In the genomic region with DNA sequence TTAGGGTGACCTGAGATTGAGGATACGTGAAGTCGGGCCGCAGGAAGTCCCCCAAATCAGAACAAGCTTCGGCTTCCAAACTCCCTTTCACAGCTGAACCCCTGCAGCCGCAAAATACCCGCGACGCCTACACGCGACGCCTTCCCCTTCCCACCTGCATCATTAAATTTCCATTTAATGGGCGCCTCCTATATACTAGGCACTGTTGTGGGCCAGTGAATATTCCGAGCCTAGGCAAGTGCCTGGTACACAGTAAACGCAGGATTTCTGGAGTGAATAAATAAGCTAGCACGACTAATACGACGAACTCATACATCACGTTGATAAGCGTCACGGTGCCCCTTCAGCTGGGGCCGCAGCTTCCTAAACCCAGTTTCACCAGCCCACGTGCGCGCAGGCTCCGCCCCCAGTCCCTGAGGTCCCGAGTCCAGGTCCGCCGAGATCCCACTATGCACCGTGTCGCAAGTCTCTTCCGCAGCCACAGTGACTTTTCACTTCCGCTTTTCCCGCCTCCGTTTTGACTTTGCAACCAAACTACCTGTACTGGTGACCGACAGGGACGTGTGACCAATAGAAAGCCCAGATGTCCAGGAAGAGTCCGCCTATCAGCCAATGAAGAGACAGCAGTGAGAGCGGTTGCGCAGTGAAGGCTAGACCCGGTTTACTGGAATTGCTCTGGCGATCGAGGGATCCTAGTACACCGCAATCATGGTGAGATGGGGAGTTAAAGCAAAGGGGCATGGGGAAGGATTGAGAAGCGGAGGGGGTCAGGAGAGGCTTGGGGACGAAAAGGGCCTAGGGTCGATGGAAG, we compare ENCODE assay signal across 8 cellular contexts. TPM values are rescaled to one million over a fixed set of nuclear protein-coding genes. Genes with fewer than 3 reads are reported as not detected.
A peak's percentile ranks its signal among the peaks of the same experiment; 100 is the strongest.
DNase-seq lines count a peak whose midpoint lies in the region; ATAC-seq and TF ChIP-seq lines count a peak whose summit lies in the region.

A gene (plus strand): TSS at position 623 of the 811 bp plus-strand sequence. CDS start 86 bp downstream, at position 709.

- peak within 1 kb of the TSS; percentile 85 for H3K4me3 ChIP-seq in AG09309 (ENCODE audit: control insufficient read depth, low read depth, low read length)
- H3K4me3 ChIP-seq in cardiac fibroblast (replicated peaks in 1 of 2; ENCODE audit: low read depth in 2 of 2, low read length in 2 of 2), result peak within 1 kb of the TSS; percentile 93 to 99

- H3K27me3 Mint-ChIP-seq in activated B cell treated with CpG ODN at 0.5 μM for 24 hours, result peaks cover 25% of the 10 kb centered on the region
- peaks cover 28 to 39% (median 36%) of the 10 kb centered on the region in 3 donors for H3K27me3 Mint-ChIP-seq in immature natural killer cell (ENCODE audit: low read depth in 3 of 3)

- intact Hi-C loops in activated B cell treated with CpG ODN at 0.5 μM for 24 hours (cut with micrococcal nuclease), result loop anchor here (1.0 to 5.0 kb wide), 11 partner anchors 22 to 709 kb away; a partner anchor contains a TSS

- POLR2A ChIA-PET in activated B cell treated with CpG ODN at 0.5 μM for 24 hours (lab: Charles Lee), result interaction anchor here (0.6 to 3.0 kb wide), 22 partner anchors 8 to 1219 kb away, joined by 3 to 27 read pairs (median 5); a partner anchor contains a TSS

- H3K36me3 Mint-ChIP-seq in activated B cell treated with CpG ODN at 0.5 μM for 24 hours (ENCODE audit: low read depth), result peaks cover 36% of the 10 kb centered on the region
- peaks cover 4 to 15% (median 7%) of the 10 kb centered on the region in 3 donors for H3K36me3 Mint-ChIP-seq in immature natural killer cell

- TF ChIP-seq CTCF in AG09309 (IDR thresholded peaks at IDR 0.05; ENCODE audit: control insufficient read depth, insufficient read depth, low read depth, low read length, missing control alignments) (no peak), activated B cell treated with CpG ODN at 0.5 μM for 24 hours (IDR thresholded peaks at IDR 0.05) (no peak), cardiac fibroblast (IDR thresholded peaks at IDR 0.05; ENCODE audit: low read depth, low read length) (no peak)

- peak within 1 kb of the TSS; percentile 98 for H3K4me3 Mint-ChIP-seq in activated B cell treated with CpG ODN at 0.5 μM for 24 hours
- peak within 1 kb of the TSS; percentile 97 to 100 (median 98) for H3K4me3 Mint-ChIP-seq in immature natural killer cell

- DNase-seq in AG09309 (ENCODE audit: low read depth) (peak; percentile 99), NCI-H345 (lab: John Stamatoyannopoulos, UW) (peak; percentile 99), activated B cell treated with CpG ODN at 0.5 μM for 24 hours (peak; percentile 87), cardiac fibroblast (ENCODE audit: low read depth in 2 of 2) (peak; percentile 100), immature natural killer cell (peak; percentile 94 to 96 (median 95)), smooth muscle cell of the brain vasculature (ENCODE audit: low read depth, low spot score) (peak; percentile 95)

- CTCF ChIA-PET in activated B cell treated with CpG ODN at 0.5 μM for 24 hours (lab: Charles Lee), result interaction anchor here (0.7 to 1.4 kb wide), 6 partner anchors 17 to 194 kb away, joined by 3 to 11 read pairs (median 3); a partner anchor contains a TSS

- peak within 1 kb of the TSS; percentile 93 for H3K27ac Mint-ChIP-seq in activated B cell treated with CpG ODN at 0.5 μM for 24 hours
- H3K27ac Mint-ChIP-seq in immature natural killer cell, result peak within 1 kb of the TSS; percentile 89 to 99 (median 97)

- peak; percentile 78 for ATAC-seq in GM19025 (IDR thresholded peaks at IDR 0.05; ENCODE audit: low read depth, unreplicated experiment)
- ATAC-seq in HG03280 (IDR thresholded peaks at IDR 0.05; ENCODE audit: unreplicated experiment), result peak; percentile 74
- peak; percentile 89 for ATAC-seq in activated B cell treated with CpG ODN at 0.5 μM for 24 hours (ENCODE audit: low read depth)

- H3K9me3 Mint-ChIP-seq in activated B cell treated with CpG ODN at 0.5 μM for 24 hours (no peaks in the 10 kb centered on the region), immature natural killer cell (peaks cover 0 to 3% (median 0%) of the 10 kb centered on the region in 6 donors)

- peaks cover 54% of the 10 kb centered on the region for H3K4me1 Mint-ChIP-seq in activated B cell treated with CpG ODN at 0.5 μM for 24 hours
- H3K4me1 Mint-ChIP-seq in immature natural killer cell, result peaks cover 55 to 58% of the 10 kb centered on the region in 2 donors

RNA-seq across cellular contexts. Expression of the gene that starts here (rescaled TPM):
- 234 and 250 TPM in 2 replicates for total RNA-seq in activated B cell treated with CpG ODN at 0.5 μM for 24 hours
- polyA plus RNA-seq in immature natural killer cell, result 100 to 1,000 TPM; 509 to 821 (median 662) TPM

Comparison
In these comparisons a context has a peak if more than half of its experiments do, and no peak if none do; other contexts are left out.
1. Peak in every context shown above with its lines: DNase-seq, ATAC-seq and H3K4me3 ChIP-seq.